ENCODE assay signal across 14 cellular contexts in genomic region chr4:13966241-13967195, GRCh38.
DNase-seq lines count a peak whose midpoint lies in the region; ATAC-seq and TF ChIP-seq lines count a peak whose summit lies in the region.
"Had no signal": no experiment of that assay in that cellular context is flagged by ENCODE, and none has a peak within 500 bp of the region (broad histone marks: within the 10 kb centered on the region; RNA-seq: fewer than 3 reads in every experiment).

No MANE protein-coding gene starts in this region.

- H3K4me3 ChIP-seq in IMR-90 (ENCODE audit: insufficient read depth, low read depth, low read length) = no peak overlapping the region
- H3K4me3 ChIP-seq in choroid plexus epithelial cell (ENCODE audit: low read depth, low read length) = no peak overlapping the region
- H3K4me3 ChIP-seq in transverse colon = no peak overlapping the region
- no peak overlapping the region for H3K4me3 ChIP-seq in ascending aorta
- H3K4me3 ChIP-seq: esophagus muscularis mucosa, K562 had no signal

- H3K56ac ChIP-seq in IMR-90 (ENCODE audit: extremely low read depth, insufficient read depth, low read length) = peak overlapping the region; percentile 32; the same call in 1 of the 2 replicates

- TF ChIP-seq EP300 in transverse colon (IDR thresholded peaks at IDR 0.05; ENCODE audit: low read depth) = no peak

- H2AFZ ChIP-seq in IMR-90 (replicated peaks; ENCODE audit: low read length, poor library complexity) = peak overlapping the region; percentile 78

- no TSS peak for BruUV-seq in IMR-90 (replicated peaks; lab: Mats Ljungman, UMichigan)

- no peak for TF ChIP-seq POLR2A in IMR-90 (IDR thresholded peaks at IDR 0.05; ENCODE audit: low read depth, low read length)
- no peak for TF ChIP-seq POLR2A in transverse colon (IDR thresholded peaks at IDR 0.05)

- H3K18ac ChIP-seq in IMR-90 (ENCODE audit: low read depth, low read length) = peak overlapping the region; percentile 24; the same call in 1 of the 2 replicates

- H3K79me1 ChIP-seq in IMR-90 (ENCODE audit: low read depth in 1 of 2, low read length in 2 of 2) = no peaks in the 10 kb centered on the region

- H2AK9ac ChIP-seq in IMR-90 (replicated peaks; ENCODE audit: low read depth, low read length, poor library complexity) = peak overlapping the region; percentile 45

- H4K5ac ChIP-seq in IMR-90 (ENCODE audit: low read depth, low read length) = no peak overlapping the region

- H3K27me3 ChIP-seq in IMR-90 (ENCODE audit: control insufficient read depth, insufficient read depth, low read length) (no peaks in the 10 kb centered on the region), transverse colon (no peaks in the 10 kb centered on the region), ascending aorta (no peaks in the 10 kb centered on the region)
- H3K27me3 ChIP-seq: esophagus muscularis mucosa had no signal

- H2BK15ac ChIP-seq in IMR-90 (ENCODE audit: low read depth, low read length) = peak overlapping the region; percentile 88; the same call in 1 of the 3 replicates

- peak; percentile 30 for TF ChIP-seq RAD21 in IMR-90 (IDR thresholded peaks at IDR 0.05; ENCODE audit: low read length)

- H2BK120ac ChIP-seq in IMR-90 (ENCODE audit: low read depth, low read length) = peak overlapping the region; percentile 88

- H3K9ac ChIP-seq in IMR-90 (ENCODE audit: low read depth, low read length) = no peak overlapping the region

- peak overlapping the region; percentile 78 for H2BK5ac ChIP-seq in IMR-90 (ENCODE audit: low read depth, low read length, poor library complexity, severe bottlenecking)

- H4K20me1 ChIP-seq in IMR-90 (ENCODE audit: insufficient read depth, low read length) = no peaks in the 10 kb centered on the region

- peak overlapping the region; percentile 75 to 79 for H4K8ac ChIP-seq in IMR-90 (ENCODE audit: low read depth in 2 of 2, low read length in 2 of 2)

- POLR2A ChIA-PET in IMR-90 (lab: Charles Lee; ENCODE audit: unreplicated experiment) = no interaction called here

- peak overlapping the region; percentile 89 for H3K14ac ChIP-seq in IMR-90 (replicated peaks; ENCODE audit: low read depth, low read length)

- DNase-seq in AG08395 (ENCODE audit: low spot score) (peak; percentile 68), IMR-90 (peak; percentile 82), choroid plexus epithelial cell (ENCODE audit: low read depth) (peak; percentile 86), left lobe of liver (ENCODE audit: low spot score) (no peak), HT-29 (ENCODE audit: low spot score) (no peak), transverse colon (no peak), ascending aorta (ENCODE audit: low spot score in 2 of 2) (no peak)
- DNase-seq: activated CD4-positive, alpha-beta T cell treated with anti-CD3 and anti-CD28 coated beads, Interleukin-2, amount 50 U/mL, for 4 hours; CD4-positive, CD25-positive, alpha-beta regulatory T cell; SIG-M5 had no signal

- H3K9me1 ChIP-seq in IMR-90 (ENCODE audit: insufficient read depth, low read length) = peaks cover 3% of the 10 kb centered on the region; the same call in 1 of the 2 replicates

- CTCF ChIA-PET in IMR-90 (lab: Yijun Ruan, JAX) = interaction anchor here (0.6 kb wide), 1 partner anchor 264 kb away, joined by 3 read pairs; no protein-coding TSS in a partner anchor

- peak overlapping the region; percentile 39 for H3K23ac ChIP-seq in IMR-90 (ENCODE audit: low read depth, low read length)

- dilution Hi-C loops in IMR-90 (cut with HindIII; ENCODE audit: low sequenced_read_pairs, unreplicated experiment) = no loop called here

- H2AK5ac ChIP-seq in IMR-90 (ENCODE audit: low read depth, low read length) = peak overlapping the region; percentile 63; the same call in 1 of the 2 replicates

- peak overlapping the region; percentile 86 for H2BK20ac ChIP-seq in IMR-90 (ENCODE audit: low read depth, low read length)

- H3K4ac ChIP-seq in IMR-90 (ENCODE audit: low read depth, low read length) = peak overlapping the region; percentile 85

- peak overlapping the region; percentile 58 for H3K27ac ChIP-seq in IMR-90 (ENCODE audit: insufficient read depth, low read length)
- H3K27ac ChIP-seq in transverse colon = no peak overlapping the region
- no peak overlapping the region for H3K27ac ChIP-seq in ascending aorta
- H3K27ac ChIP-seq: esophagus muscularis mucosa had no signal

- H4K91ac ChIP-seq in IMR-90 (ENCODE audit: insufficient read depth, low read depth, low read length) = peak overlapping the region; percentile 71

- intact Hi-C loops in IMR-90 (cut with micrococcal nuclease) = no loop called here
- intact Hi-C loops in transverse colon (cut with DNase I; ENCODE audit: low total_unique reads) = no loop called here
- intact Hi-C loops in ascending aorta (cut with DNase I) = no loop called here

- TF ChIP-seq CTCF in IMR-90 (conservative IDR thresholded peaks at IDR 0.05; ENCODE audit: low read depth, low read length) = 0 out of 2 replicates have a peak, but pooled peaks have one; percentile 18
- TF ChIP-seq CTCF in choroid plexus epithelial cell (conservative IDR thresholded peaks at IDR 0.05; ENCODE audit: low read depth, low read length) = peak; percentile 43
- no peak for TF ChIP-seq CTCF in transverse colon (IDR thresholded peaks at IDR 0.05)
- TF ChIP-seq CTCF in ascending aorta (IDR thresholded peaks at IDR 0.05) = no peak

- WGBS in IMR-90 (ENCODE audit: extremely low coverage in 2 of 2, insufficient read length in 1 of 2), 2 experiments = no CpG with 5 or more reads among the region's 8 CpGs
- 77 to 88% methylated on average over 6 to 8 of the region's 8 CpGs for WGBS in transverse colon (ENCODE audit: low coverage in 1 of 2), 2 donors

- H3K36me3 ChIP-seq in IMR-90 (ENCODE audit: control insufficient read depth, insufficient read depth, low read length) = no peaks in the 10 kb centered on the region
- H3K36me3 ChIP-seq in transverse colon = no peaks in the 10 kb centered on the region
- H3K36me3 ChIP-seq in ascending aorta = no peaks in the 10 kb centered on the region
- H3K36me3 ChIP-seq: esophagus muscularis mucosa had no signal

- ATAC-seq in IMR-90 (ENCODE audit: low read depth) = peak; percentile 95
- peak; percentile 16 for ATAC-seq in left lobe of liver
- no peak for ATAC-seq in GM21717 (IDR thresholded peaks at IDR 0.05; ENCODE audit: unreplicated experiment)
- ATAC-seq: K562; stimulated activated effector memory CD8-positive, alpha-beta T cell treated with anti-CD3 and anti-CD28 coated beads, Interleukin-12 subunit alpha, Interleukin-12 subunit beta, amount 100 ng/mL, for 72 hours had no signal

- H3K9me3 ChIP-seq in IMR-90 (ENCODE audit: control insufficient read depth, insufficient read depth, low read length) (no peaks in the 10 kb centered on the region), transverse colon (no peaks in the 10 kb centered on the region), ascending aorta (no peaks in the 10 kb centered on the region)

- H3K4me1 ChIP-seq in IMR-90 (ENCODE audit: control insufficient read depth, insufficient read depth, low read length) = peaks cover 2% of the 10 kb centered on the region; the same call in 1 of the 2 replicates
- no peaks in the 10 kb centered on the region for H3K4me1 ChIP-seq in transverse colon
- no peaks in the 10 kb centered on the region for H3K4me1 ChIP-seq in ascending aorta
- H3K4me1 ChIP-seq: esophagus muscularis mucosa had no signal

- in situ Hi-C loops in IMR-90 (cut with MboI; ENCODE audit: low sequenced_read_pairs) = no loop called here
- in situ Hi-C loops in transverse colon (cut with MboI; ENCODE audit: low pct_ligation_motif_present in 1 of 4, low pct_unique_long_range_greater_than_20kb in 1 of 4, low sequenced_read_pairs in 3 of 4) = no loop called here

- no peak overlapping the region; the same call in 1 of the 2 replicates for H3K4me2 ChIP-seq in IMR-90 (ENCODE audit: low read depth, low read length)

TF ChIP-seq in IMR-90, 13 proteins besides CTCF, POLR2A, EP300 and RAD21:
- TF ChIP-seq MAFK (IDR thresholded peaks at IDR 0.05; ENCODE audit: low read depth, low read length) (0 out of 2 replicates have a peak, but pooled peaks have one; percentile 7), FOS (IDR thresholded peaks at IDR 0.05; ENCODE audit: low read depth, low read length) (no peak; the same call in 1 of the 2 replicates), USF2 (IDR thresholded peaks at IDR 0.05; ENCODE audit: low read depth, low read length) (no peak), RFX5 (IDR thresholded peaks at IDR 0.05; ENCODE audit: low read depth, low read length) (no peak), NFE2L2 (IDR thresholded peaks at IDR 0.05; ENCODE audit: low read depth, low read length) (no peak), RCOR1 (IDR thresholded peaks at IDR 0.05; ENCODE audit: insufficient replicate concordance, low read length) (no peak), MXI1 (IDR thresholded peaks at IDR 0.05; ENCODE audit: borderline replicate concordance, low read depth, low read length) (no peak), CEBPB (IDR thresholded peaks at IDR 0.05; ENCODE audit: low read depth, low read length) (peak; percentile 48; the same call in 1 of the 2 replicates), MAZ (IDR thresholded peaks at IDR 0.05; ENCODE audit: borderline replicate concordance, low read depth, low read length) (no peak), ELK1 (IDR thresholded peaks at IDR 0.05; ENCODE audit: borderline replicate concordance, low read depth, low read length) (no peak), BHLHE40 (IDR thresholded peaks at IDR 0.05; ENCODE audit: low read depth, low read length) (no peak)

Comparison
In these comparisons a context has a peak if more than half of its experiments do, and no peak if none do; other contexts are left out.
1. DNase-seq: peak in AG08395 (single experiment), IMR-90 (single experiment) and choroid plexus epithelial cell (single experiment); none in left lobe of liver (single experiment), HT-29 (single experiment), transverse colon (single experiment) and ascending aorta (0 of 2).
2. CTCF ChIP-seq: peak in IMR-90 (single experiment) and choroid plexus epithelial cell (single experiment); none in transverse colon (0 of 5) and ascending aorta (0 of 3).